ENCODE assay signal across 5 cellular contexts in genomic region chr4:24164797-24165196, GRCh38.
"Had no signal": no experiment of that assay in that cellular context is flagged by ENCODE, and none has a peak within 500 bp of the region (broad histone marks: within the 10 kb centered on the region; RNA-seq: fewer than 3 reads in every experiment).

No MANE protein-coding gene starts in this region.

- H3K27me3 Mint-ChIP-seq: IgD-negative memory B cell had no signal

- H3K9me3 Mint-ChIP-seq: GM23338, H9 had no signal

- H3K4me1 Mint-ChIP-seq: IgD-negative memory B cell had no signal

- H3K36me3 Mint-ChIP-seq: IgD-negative memory B cell had no signal

- H3K27ac Mint-ChIP-seq: GM23338, H9, IgD-negative memory B cell had no signal

- H3K27ac ChIP-seq: HL-60 had no signal

- H3K4me2 ChIP-seq: GM23338 had no signal

- H3K4me3 ChIP-seq: GM23338 had no signal

- H3K4me3 Mint-ChIP-seq: GM23338, H9, IgD-negative memory B cell had no signal

- ATAC-seq: GM23338 had no signal

- H2AFZ ChIP-seq: GM23338 had no signal

- DNase-seq: H9, KG1 had no signal
